In the genomic region with DNA sequence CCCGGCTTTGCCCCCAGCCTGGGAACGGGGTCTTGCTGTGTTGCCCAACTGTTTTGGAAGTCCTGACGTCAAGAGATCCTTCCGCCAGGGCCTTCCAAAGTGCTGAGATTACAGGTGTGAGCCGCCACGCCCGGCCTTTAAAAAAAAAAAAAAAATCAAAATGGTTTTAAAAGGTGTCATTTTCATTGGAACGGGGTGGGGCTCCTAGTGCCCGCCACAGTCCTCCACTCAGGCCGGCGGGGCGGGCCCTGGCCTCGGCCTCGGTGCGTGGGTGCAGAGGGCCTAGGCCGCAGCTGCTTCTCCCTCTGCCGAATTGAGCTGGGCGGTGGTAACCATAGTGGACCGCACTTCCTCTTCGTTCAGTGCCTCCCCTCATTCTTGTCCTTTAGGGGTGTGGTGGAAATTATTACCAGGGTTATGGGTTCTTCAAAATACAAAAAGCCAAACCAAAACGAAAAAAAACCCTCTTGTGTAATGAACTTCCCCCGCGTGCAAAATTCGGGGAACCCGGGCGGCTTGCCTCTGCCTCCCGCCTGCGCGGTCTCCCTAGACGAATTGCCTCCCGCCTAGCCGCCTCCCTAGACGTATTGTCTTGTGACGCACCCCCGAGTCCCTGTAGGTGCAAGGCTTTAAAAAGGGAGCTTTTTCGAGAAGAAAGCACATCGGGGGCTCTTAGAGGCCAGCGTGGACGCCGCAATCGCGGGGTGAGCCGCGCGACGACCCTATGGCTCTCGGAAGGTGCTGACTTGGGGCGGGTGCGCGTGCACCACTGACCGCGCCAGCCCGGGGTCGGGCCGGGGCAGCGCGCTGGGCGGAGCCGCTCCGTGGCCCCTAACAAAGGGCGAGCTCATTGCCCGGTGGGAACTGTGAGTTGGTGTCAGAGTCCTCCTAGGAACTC, we compare ENCODE assay signal across 8 cellular contexts.
DNase-seq lines count a peak whose midpoint lies in the region; TF ChIP-seq lines count a peak whose summit lies in the region.

No MANE protein-coding gene starts in this region.

- peaks cover 2% of the 10 kb centered on the region for H3K36me3 Mint-ChIP-seq in T-helper 1 cell treated with Interleukin-12 subunit alpha and Interleukin-12 subunit beta and Interleukin-4 antibody, amounts not matched to agents 30 μg/mL and 1 μg/mL, for 36 hours (ENCODE audit: low read depth)
- H3K36me3 Mint-ChIP-seq in stimulated activated naive CD8-positive, alpha-beta T cell treated with anti-CD3 and anti-CD28 coated beads, Interleukin-15, Interleukin-2, amounts not matched to agents 100 ng/mL and 50 ng/mL, for 24 hours (ENCODE audit: low read depth) = peaks cover under 1% of the 10 kb centered on the region

- H3K9me3 Mint-ChIP-seq in T-helper 1 cell treated with Interleukin-12 subunit alpha and Interleukin-12 subunit beta and Interleukin-4 antibody, amounts not matched to agents 30 μg/mL and 1 μg/mL, for 36 hours = no peaks in the 10 kb centered on the region
- no peaks in the 10 kb centered on the region for H3K9me3 Mint-ChIP-seq in stimulated activated naive CD8-positive, alpha-beta T cell treated with anti-CD3 and anti-CD28 coated beads, Interleukin-15, Interleukin-2, amounts not matched to agents 100 ng/mL and 50 ng/mL, for 24 hours

- H3K27me3 Mint-ChIP-seq in T-helper 1 cell treated with Interleukin-12 subunit alpha and Interleukin-12 subunit beta and Interleukin-4 antibody, amounts not matched to agents 30 μg/mL and 1 μg/mL, for 36 hours (ENCODE audit: low read depth) = peaks cover 3% of the 10 kb centered on the region
- no peaks in the 10 kb centered on the region for H3K27me3 Mint-ChIP-seq in stimulated activated naive CD8-positive, alpha-beta T cell treated with anti-CD3 and anti-CD28 coated beads, Interleukin-15, Interleukin-2, amounts not matched to agents 100 ng/mL and 50 ng/mL, for 24 hours

- no peak overlapping the region for H3K9ac ChIP-seq in muscle layer of colon (ENCODE audit: low read length)

- peak overlapping the region; percentile 100 for H3K27ac ChIP-seq in caudate nucleus (ENCODE audit: low read depth, low read length)
- H3K27ac ChIP-seq in muscle layer of colon (ENCODE audit: low read depth, low read length) = peak overlapping the region; percentile 100

- H3K4me3 Mint-ChIP-seq in T-helper 1 cell treated with Interleukin-12 subunit alpha and Interleukin-12 subunit beta and Interleukin-4 antibody, amounts not matched to agents 30 μg/mL and 1 μg/mL, for 36 hours = peak overlapping the region; percentile 90
- peak overlapping the region; percentile 91 for H3K4me3 Mint-ChIP-seq in stimulated activated naive CD8-positive, alpha-beta T cell treated with anti-CD3 and anti-CD28 coated beads, Interleukin-15, Interleukin-2, amounts not matched to agents 100 ng/mL and 50 ng/mL, for 24 hours

- DNase-seq in caudate nucleus (lab: John Stamatoyannopoulos, UW) = peak in 6 of 61 donors; percentile 4 to 27 (median 16)
- no peak for DNase-seq in NCI-H2029 (lab: John Stamatoyannopoulos, UW)
- no peak for DNase-seq in NCI-H146 (lab: John Stamatoyannopoulos, UW)
- no peak for DNase-seq in T1000 (lab: John Stamatoyannopoulos, UW)

- no peaks in the 10 kb centered on the region for H3K9me3 ChIP-seq in muscle layer of colon (ENCODE audit: low read length)

- H3K4me1 Mint-ChIP-seq in T-helper 1 cell treated with Interleukin-12 subunit alpha and Interleukin-12 subunit beta and Interleukin-4 antibody, amounts not matched to agents 30 μg/mL and 1 μg/mL, for 36 hours (ENCODE audit: low read depth) = peaks cover 18% of the 10 kb centered on the region
- peaks cover 40% of the 10 kb centered on the region for H3K4me1 Mint-ChIP-seq in stimulated activated naive CD8-positive, alpha-beta T cell treated with anti-CD3 and anti-CD28 coated beads, Interleukin-15, Interleukin-2, amounts not matched to agents 100 ng/mL and 50 ng/mL, for 24 hours (ENCODE audit: low read depth)

- TF ChIP-seq CTCF in GM12875 (IDR thresholded peaks at IDR 0.05; ENCODE audit: borderline replicate concordance, insufficient read depth, low read depth, low read length) = no peak

- H3K4me3 ChIP-seq in GM12875 (ENCODE audit: low read depth, low read length) (peak overlapping the region; percentile 38), muscle layer of colon (ENCODE audit: low read depth in 1 of 2, low read length in 2 of 2) (peak overlapping the region; percentile 30 to 84)

- H3K27ac Mint-ChIP-seq in T-helper 1 cell treated with Interleukin-12 subunit alpha and Interleukin-12 subunit beta and Interleukin-4 antibody, amounts not matched to agents 30 μg/mL and 1 μg/mL, for 36 hours = peak overlapping the region; percentile 99
- peak overlapping the region; percentile 98 for H3K27ac Mint-ChIP-seq in stimulated activated naive CD8-positive, alpha-beta T cell treated with anti-CD3 and anti-CD28 coated beads, Interleukin-15, Interleukin-2, amounts not matched to agents 100 ng/mL and 50 ng/mL, for 24 hours

- no peaks in the 10 kb centered on the region for H3K36me3 ChIP-seq in muscle layer of colon (ENCODE audit: insufficient read depth, low read length)

- H3K27me3 ChIP-seq in muscle layer of colon (ENCODE audit: control insufficient read depth in 1 of 2, insufficient read depth in 2 of 2, low read length in 2 of 2) = no peaks in the 10 kb centered on the region

- H3K4me1 ChIP-seq in muscle layer of colon (ENCODE audit: insufficient read depth, low read length) = peaks cover 10% of the 10 kb centered on the region
